8 cellular contexts compared by ENCODE assay signal in genomic region chr16:84952335-84953050, GRCh38. TPM values are rescaled to one million over a fixed set of nuclear protein-coding genes. Genes with fewer than 3 reads are reported as not detected.
DNase-seq lines count a peak whose midpoint lies in the region; ATAC-seq and TF ChIP-seq lines count a peak whose summit lies in the region.

No MANE protein-coding gene starts in this region.

- TF ChIP-seq CTCF in lower lobe of right lung (IDR thresholded peaks at IDR 0.05), result peak; percentile 95

- intact Hi-C loops in lower lobe of right lung (cut with DNase I), result loop anchor here (10.0 kb wide), 1 partner anchor 198 kb away; no protein-coding TSS in a partner anchor

- no peaks in the 10 kb centered on the region for H3K9me3 ChIP-seq in lower lobe of right lung

- DNase-seq in DMS79 treated with DMSO at 0.1 percent for 48 hours (lab: John Stamatoyannopoulos, UW), result peak; percentile 28
- DNase-seq in NCI-H524 treated with DMSO at 0.1 percent for 48 hours (lab: John Stamatoyannopoulos, UW), result peak; percentile 25
- DNase-seq in activated CD4-positive, alpha-beta T cell treated with anti-CD3 and anti-CD28 coated beads, Interleukin-2, amount 50 U/mL, for 1 hour, result peak; percentile 64
- DNase-seq in dermis microvascular lymphatic vessel endothelial cell (ENCODE audit: low read depth in 2 of 2), result peak; percentile 68 to 82
- DNase-seq in lower lobe of right lung, result peak; percentile 69
- DNase-seq in stimulated activated CD4-positive, alpha-beta T cell treated with anti-CD3 and anti-CD28 coated beads, TNF-alpha, amount 100 ng/mL, for 24 hours (ENCODE audit: low read depth in 3 of 3), result peak; percentile 52 to 57 (median 53)

- ATAC-seq in HG02840 (IDR thresholded peaks at IDR 0.05; ENCODE audit: low FRiP score, unreplicated experiment), result peak; percentile 65
- ATAC-seq in lower lobe of right lung, result peak; percentile 91 to 95
- ATAC-seq in HG03039 (IDR thresholded peaks at IDR 0.05; ENCODE audit: unreplicated experiment), result no peak

- peak overlapping the region; percentile 18 for H3K27ac ChIP-seq in lower lobe of right lung

- peaks cover 4% of the 10 kb centered on the region for H3K27me3 ChIP-seq in lower lobe of right lung (ENCODE audit: low read depth)

- no peak overlapping the region for H3K4me3 ChIP-seq in lower lobe of right lung

- peaks cover 19% of the 10 kb centered on the region for H3K4me1 ChIP-seq in lower lobe of right lung

- H3K36me3 ChIP-seq in lower lobe of right lung, result no peaks in the 10 kb centered on the region

RNA-seq across cellular contexts. Expression of gene ZDHHC7, which starts 58.8 kb away (rescaled TPM):
- total RNA-seq in dermis microvascular lymphatic vessel endothelial cell (32.5 and 39.4 TPM in 2 replicates), lower lobe of right lung (77.9 TPM)

Comparison
In these comparisons a context has a peak if more than half of its experiments do, and no peak if none do; other contexts are left out.
1. DNase-seq: peak in every context shown above with its lines; median percentile 75 in dermis microvascular lymphatic vessel endothelial cell; 69 in lower lobe of right lung; 64 in activated CD4-positive, alpha-beta T cell treated with anti-CD3 and anti-CD28 coated beads, Interleukin-2, amount 50 U/mL, for 1 hour; 53 in stimulated activated CD4-positive, alpha-beta T cell treated with anti-CD3 and anti-CD28 coated beads, TNF-alpha, amount 100 ng/mL, for 24 hours; 28 in DMS79 treated with DMSO at 0.1 percent for 48 hours; 25 in NCI-H524 treated with DMSO at 0.1 percent for 48 hours.